14 cellular contexts compared by ENCODE assay signal in the genomic region with DNA sequence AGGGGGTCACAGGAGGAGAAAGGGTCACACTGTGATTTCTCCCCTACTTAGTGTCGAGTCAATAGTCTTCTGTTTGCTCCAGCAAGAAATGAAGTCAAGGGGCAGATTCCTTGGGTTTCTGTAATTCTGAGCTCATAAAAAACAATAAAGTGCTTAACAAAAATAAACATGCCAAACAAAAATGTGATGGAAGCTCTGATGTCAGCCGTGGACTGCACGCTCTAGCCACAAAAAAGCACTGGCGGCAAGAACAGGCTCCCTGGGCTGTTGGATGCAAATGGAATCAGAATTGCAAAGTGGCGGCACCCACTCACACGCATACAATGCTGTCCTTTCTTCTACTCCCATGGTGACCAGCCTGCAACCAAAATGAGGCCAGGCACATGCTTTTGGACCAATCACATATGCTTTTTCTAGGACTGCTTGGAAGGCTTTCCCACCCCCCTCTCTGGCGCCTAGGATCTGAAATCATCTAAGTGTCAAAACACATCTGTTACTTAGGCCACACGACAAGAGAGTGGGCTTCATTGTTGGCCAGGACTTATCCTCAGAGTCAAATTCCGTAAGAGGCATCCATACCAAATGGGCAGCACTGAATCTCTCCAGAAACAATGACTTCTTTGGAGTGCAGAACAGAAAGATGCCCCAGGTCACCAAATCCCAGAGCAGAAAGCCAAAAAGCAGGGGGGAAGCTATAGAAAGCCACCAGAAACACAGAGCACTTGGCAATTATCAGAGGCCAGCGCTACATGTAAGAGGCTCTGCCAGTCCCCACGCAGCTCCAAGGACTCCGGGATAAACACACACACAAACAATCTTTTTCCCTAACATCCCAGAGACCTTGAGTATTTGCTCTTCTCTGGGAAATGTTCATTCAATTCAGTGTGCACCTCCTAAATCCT. TPM values are rescaled to one million over a fixed set of nuclear protein-coding genes. Genes with fewer than 3 reads are reported as not detected.
A peak's percentile ranks its signal among the peaks of the same experiment; 100 is the strongest.
DNase-seq lines count a peak whose midpoint lies in the region; ATAC-seq and TF ChIP-seq lines count a peak whose summit lies in the region.
"Had no signal": no experiment of that assay in that cellular context is flagged by ENCODE, and none has a peak within 500 bp of the region (broad histone marks: within the 10 kb centered on the region; RNA-seq: fewer than 3 reads in every experiment).

No MANE protein-coding gene starts in this region.

- H3K9me3 Mint-ChIP-seq in Calu3 (ENCODE audit: low read depth, unreplicated experiment): no peaks in the 10 kb centered on the region
- H3K9me3 Mint-ChIP-seq in progenitor cell of endocrine pancreas (ENCODE audit: low read depth): no peaks in the 10 kb centered on the region
- H3K9me3 Mint-ChIP-seq: natural killer cell had no signal

- peaks cover 96% of the 10 kb centered on the region for H3K4me1 Mint-ChIP-seq in Calu3 (ENCODE audit: low read depth, unreplicated experiment)
- peaks cover 39% of the 10 kb centered on the region for H3K4me1 Mint-ChIP-seq in progenitor cell of endocrine pancreas (ENCODE audit: low read depth)
- H3K4me1 Mint-ChIP-seq: natural killer cell had no signal

- H3K36me3 Mint-ChIP-seq in Calu3 (ENCODE audit: insufficient read depth, unreplicated experiment): peaks cover 31% of the 10 kb centered on the region
- peaks cover 29% of the 10 kb centered on the region for H3K36me3 Mint-ChIP-seq in progenitor cell of endocrine pancreas (ENCODE audit: insufficient read depth)
- H3K36me3 Mint-ChIP-seq: CD14-positive monocyte, natural killer cell had no signal

- no TSS peak for BruUV-seq in Calu3 (replicated peaks; lab: Mats Ljungman, UMichigan)

- H3K4me3 ChIP-seq in astrocyte of the cerebellum (ENCODE audit: low read depth, low read length): no peak overlapping the region

- CTCF ChIA-PET in Calu3 (lab: Charles Lee): interaction anchor here (0.7 to 2.0 kb wide), 5 partner anchors 9 to 336 kb away, joined by 3 to 12 read pairs (median 4); a partner anchor contains a TSS

- H3K27me3 Mint-ChIP-seq in Calu3 (ENCODE audit: unreplicated experiment) (no peaks in the 10 kb centered on the region), progenitor cell of endocrine pancreas (no peaks in the 10 kb centered on the region)

- peak overlapping the region; percentile 95 for H3K27ac Mint-ChIP-seq in Calu3 (ENCODE audit: unreplicated experiment)
- peak overlapping the region; percentile 15 for H3K27ac Mint-ChIP-seq in progenitor cell of endocrine pancreas
- H3K27ac Mint-ChIP-seq: CD14-positive monocyte, natural killer cell had no signal

- intact Hi-C loops in Calu3 (cut with micrococcal nuclease; ENCODE audit: unreplicated experiment) (no loop called here), left ventricle myocardium superior (cut with micrococcal nuclease) (no loop called here)

- TF ChIP-seq CTCF in Calu3 (IDR thresholded peaks at IDR 0.05; ENCODE audit: unreplicated experiment) (no peak), astrocyte of the cerebellum (IDR thresholded peaks at IDR 0.05; ENCODE audit: low read depth, low read length, missing control alignments) (no peak), progenitor cell of endocrine pancreas (IDR thresholded peaks at IDR 0.05; ENCODE audit: unreplicated experiment) (no peak)

- in situ Hi-C loops in astrocyte of the cerebellum (cut with HindIII; ENCODE audit: low sequenced_read_pairs): no loop called here

- peak; percentile 43 for ATAC-seq in left ventricle myocardium superior
- no peak for ATAC-seq in GM21367 (IDR thresholded peaks at IDR 0.05; ENCODE audit: unreplicated experiment)
- ATAC-seq in HG03108 (IDR thresholded peaks at IDR 0.05; ENCODE audit: unreplicated experiment): no peak
- ATAC-seq in GM19351 (IDR thresholded peaks at IDR 0.05; ENCODE audit: unreplicated experiment): no peak
- ATAC-seq: foreskin keratinocyte, natural killer cell had no signal

- DNase-seq in Calu3 (peak; percentile 16), astrocyte of the cerebellum (ENCODE audit: low read depth) (peak; percentile 83), left ventricle myocardium superior (no peak), progenitor cell of endocrine pancreas (ENCODE audit: low spot score, unreplicated experiment) (no peak), OCI-M2 (lab: John Stamatoyannopoulos, UW; ENCODE audit: unreplicated experiment) (no peak)
- DNase-seq: activated CD4-positive, alpha-beta T cell treated with anti-CD3 and anti-CD28 coated beads for 1 hour; activated gamma-delta T cell; foreskin keratinocyte; natural killer cell; NCI-H1417 treated with DMSO at 0.1 percent for 48 hours had no signal

- H3K4me3 Mint-ChIP-seq in Calu3 (ENCODE audit: low read depth, unreplicated experiment): peak overlapping the region; percentile 44
- no peak overlapping the region for H3K4me3 Mint-ChIP-seq in progenitor cell of endocrine pancreas (ENCODE audit: low read depth)
- H3K4me3 Mint-ChIP-seq: CD14-positive monocyte, natural killer cell had no signal

RNA-seq across cellular contexts. Expression of a gene that starts 9.2 kb away (rescaled TPM):
- total RNA-seq in Calu3 (2022): 77.2 and 80.4 TPM in 2 replicates
- 49.8 TPM for total RNA-seq in left ventricle myocardium superior
- total RNA-seq in progenitor cell of endocrine pancreas: 67.8 and 70.1 TPM in 2 replicates

Comparison
In these comparisons a context has a peak if more than half of its experiments do, and no peak if none do; other contexts are left out.
1. DNase-seq: peak in Calu3 (single experiment) and astrocyte of the cerebellum (single experiment); none in left ventricle myocardium superior (single experiment), progenitor cell of endocrine pancreas (single experiment) and OCI-M2 (single experiment).